In genomic region chr13:31970237-31970930, GRCh38 we compare ENCODE assay signal across 18 cellular contexts.
DNase-seq lines count a peak whose midpoint lies in the region; ATAC-seq, FAIRE-seq and TF ChIP-seq lines count a peak whose summit lies in the region.
"Had no signal": no experiment of that assay in that cellular context is flagged by ENCODE, and none has a peak within 500 bp of the region (broad histone marks: within the 10 kb centered on the region; RNA-seq: fewer than 3 reads in every experiment).

No MANE protein-coding gene starts in this region.

- H3K27ac ChIP-seq in CD8-positive, alpha-beta memory T cell (ENCODE audit: low read depth, low read length): no peak overlapping the region
- H3K27ac ChIP-seq: SJSA1, vagina had no signal

- H3K27me3 Mint-ChIP-seq in CD8-positive, alpha-beta memory T cell: peaks cover 1 to 8% of the 10 kb centered on the region in 2 donors
- H3K27me3 Mint-ChIP-seq: activated CD4-positive, alpha-beta memory T cell treated with anti-CD3 and anti-CD28 coated beads for 36 hours had no signal

- H3K4me1 Mint-ChIP-seq in CD8-positive, alpha-beta memory T cell: peaks cover 0 to 2% (median 0%) of the 10 kb centered on the region in 3 donors
- H3K4me1 Mint-ChIP-seq: stimulated activated effector memory CD8-positive, alpha-beta T cell treated with anti-CD3 and anti-CD28 coated beads, Interleukin-12 subunit alpha, Interleukin-12 subunit beta, amount 100 ng/mL, for 72 hours had no signal

- TF ChIP-seq CTCF in bronchial epithelial cell (IDR thresholded peaks at IDR 0.05; ENCODE audit: insufficient read depth, low read length, severe bottlenecking): no peak

- POLR2A ChIA-PET in CD8-positive, alpha-beta memory T cell (lab: Charles Lee): no interaction called here

- DNase-seq in HS-5 (ENCODE audit: low read depth) (peak; percentile 66), bronchial epithelial cell (ENCODE audit: low read depth) (peak; percentile 90), activated gamma-delta T cell treated with Interleukin-2 at 50 U/mL for 16 hours (no peak), NCI-H146 treated with DMSO at 0.1 percent for 48 hours (lab: John Stamatoyannopoulos, UW; ENCODE audit: unreplicated experiment) (no peak)
- no peak for DNase-seq in CD8-positive, alpha-beta memory T cell
- DNase-seq: activated CD4-positive, alpha-beta memory T cell treated with anti-CD3 and anti-CD28 coated beads for 36 hours; aorta; effector CD4-positive, alpha-beta T cell; NCI-H1048; retina; stimulated activated CD4-positive, alpha-beta T cell treated with anti-CD3 and anti-CD28 coated beads, Interleukin-4, amount 100 ng/mL, for 1 hour had no signal

- no peaks in the 10 kb centered on the region for H3K9me3 ChIP-seq in CD8-positive, alpha-beta memory T cell (ENCODE audit: low read length)
- H3K9me3 ChIP-seq: SJSA1, vagina had no signal

- no peak overlapping the region for H3K27ac Mint-ChIP-seq in CD8-positive, alpha-beta memory T cell
- H3K27ac Mint-ChIP-seq: activated CD4-positive, alpha-beta memory T cell treated with anti-CD3 and anti-CD28 coated beads for 36 hours; activated T-helper 1 cell treated with anti-CD3 and anti-CD28 coated beads, Interleukin-12 subunit alpha, Interleukin-12 subunit beta, Interleukin-2, Interleukin-4 antibody, amounts not matched to agents 30 ng/mL and 10 ng/mL and 1 ng/mL, durations not matched to agents 14 hours and 24 hours and 36 hours; stimulated activated effector memory CD8-positive, alpha-beta T cell treated with anti-CD3 and anti-CD28 coated beads, Interleukin-12 subunit alpha, Interleukin-12 subunit beta, amount 100 ng/mL, for 72 hours had no signal

- H3K4me3 Mint-ChIP-seq in CD8-positive, alpha-beta memory T cell: no peak overlapping the region
- H3K4me3 Mint-ChIP-seq: activated CD4-positive, alpha-beta memory T cell treated with anti-CD3 and anti-CD28 coated beads for 36 hours; activated T-helper 1 cell treated with anti-CD3 and anti-CD28 coated beads, Interleukin-12 subunit alpha, Interleukin-12 subunit beta, Interleukin-2, Interleukin-4 antibody, amounts not matched to agents 30 ng/mL and 10 ng/mL and 1 ng/mL, durations not matched to agents 14 hours and 24 hours and 36 hours; stimulated activated effector memory CD8-positive, alpha-beta T cell treated with anti-CD3 and anti-CD28 coated beads, Interleukin-12 subunit alpha, Interleukin-12 subunit beta, amount 100 ng/mL, for 72 hours had no signal

- no peaks in the 10 kb centered on the region for H3K27me3 ChIP-seq in bronchial epithelial cell (ENCODE audit: control insufficient read depth, insufficient read depth, low read length)
- no peaks in the 10 kb centered on the region for H3K27me3 ChIP-seq in CD8-positive, alpha-beta memory T cell (ENCODE audit: insufficient read depth, low read length, poor library complexity, severe bottlenecking)
- H3K27me3 ChIP-seq: SJSA1, vagina had no signal

- H3K36me3 ChIP-seq in bronchial epithelial cell (ENCODE audit: control insufficient read depth, insufficient read depth, low read length): no peaks in the 10 kb centered on the region
- H3K36me3 ChIP-seq in CD8-positive, alpha-beta memory T cell (ENCODE audit: insufficient read depth, low read length): no peaks in the 10 kb centered on the region
- H3K36me3 ChIP-seq: SJSA1, vagina had no signal

- no peaks in the 10 kb centered on the region for H3K36me3 Mint-ChIP-seq in CD8-positive, alpha-beta memory T cell
- H3K36me3 Mint-ChIP-seq: stimulated activated effector memory CD8-positive, alpha-beta T cell treated with anti-CD3 and anti-CD28 coated beads, Interleukin-12 subunit alpha, Interleukin-12 subunit beta, amount 100 ng/mL, for 72 hours had no signal

- CTCF ChIA-PET in CD8-positive, alpha-beta memory T cell (lab: Charles Lee): no interaction called here

- H3K4me1 ChIP-seq in CD8-positive, alpha-beta memory T cell (ENCODE audit: insufficient read depth, low read length): no peaks in the 10 kb centered on the region

- no peak for ATAC-seq in HG03432 (IDR thresholded peaks at IDR 0.05; ENCODE audit: unreplicated experiment)
- ATAC-seq: stimulated activated effector memory CD8-positive, alpha-beta T cell treated with anti-CD3 and anti-CD28 coated beads, Interleukin-12 subunit alpha, Interleukin-12 subunit beta, amount 100 ng/mL, for 72 hours had no signal

- peaks cover 4 to 14% (median 10%) of the 10 kb centered on the region in 5 donors for H3K9me3 Mint-ChIP-seq in CD8-positive, alpha-beta memory T cell
- H3K9me3 Mint-ChIP-seq: activated T-helper 1 cell treated with anti-CD3 and anti-CD28 coated beads, Interleukin-12 subunit alpha, Interleukin-12 subunit beta, Interleukin-2, Interleukin-4 antibody, amounts not matched to agents 30 ng/mL and 10 ng/mL and 1 ng/mL, durations not matched to agents 14 hours and 24 hours and 36 hours had no signal

- FAIRE-seq in bronchial epithelial cell (lab: Jason Lieb, UNC) (peak; percentile 72), islet of Langerhans (lab: Jason Lieb, UNC) (peak; percentile 81)
- FAIRE-seq: HTR-8/SVneo had no signal

- no peak overlapping the region for H3K4me3 ChIP-seq in bronchial epithelial cell (ENCODE audit: low read depth, low read length)
- no peak overlapping the region for H3K4me3 ChIP-seq in CD8-positive, alpha-beta memory T cell (ENCODE audit: low read length)
- H3K4me3 ChIP-seq: SJSA1, vagina had no signal

Comparison
In these comparisons a context has a peak if more than half of its experiments do, and no peak if none do; other contexts are left out.
1. DNase-seq: peak in HS-5 (single experiment) and bronchial epithelial cell (single experiment); none in activated gamma-delta T cell treated with Interleukin-2 at 50 U/mL for 16 hours (single experiment), NCI-H146 treated with DMSO at 0.1 percent for 48 hours (single experiment) and CD8-positive, alpha-beta memory T cell (0 of 5).